ENCODE assay signal across 9 cellular contexts in the genomic region with DNA sequence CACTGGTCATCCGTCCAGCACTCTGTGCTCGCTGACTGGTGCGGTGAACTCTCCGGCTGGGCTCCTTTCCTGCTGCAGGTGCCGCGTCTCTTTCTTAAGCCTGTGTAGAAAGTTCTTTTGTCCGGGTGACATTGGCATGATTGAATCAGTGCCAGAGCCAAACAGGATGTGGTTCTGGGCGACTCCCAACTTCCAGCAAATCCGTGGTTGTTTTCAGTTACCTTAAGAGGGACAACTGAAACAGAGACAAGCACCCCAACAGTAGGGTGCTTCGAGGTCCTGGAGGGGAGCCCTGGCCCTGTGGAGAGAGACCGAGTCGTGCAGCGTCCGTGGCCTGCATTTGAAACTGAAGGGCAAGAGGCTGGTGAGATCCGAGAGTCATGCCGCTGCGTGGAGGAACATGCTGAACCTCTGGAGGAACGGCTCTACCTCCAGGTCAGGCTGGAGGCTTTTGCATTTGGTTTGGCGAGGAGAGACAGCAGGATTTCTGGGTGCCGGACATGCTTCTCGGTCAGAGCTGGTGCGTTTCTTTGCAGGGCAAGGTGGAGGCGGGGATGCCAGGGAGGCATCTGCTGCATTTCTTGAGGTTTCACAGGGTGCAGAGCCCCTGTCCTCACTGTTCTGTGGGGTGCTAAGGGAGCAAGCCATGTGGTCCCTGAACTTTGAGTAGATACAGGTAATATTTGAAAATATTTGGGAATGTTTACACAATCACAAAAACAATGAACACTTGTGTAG. TPM values are rescaled to one million over a fixed set of nuclear protein-coding genes. Genes with fewer than 3 reads are reported as not detected.
DNase-seq lines count a peak whose midpoint lies in the region; ATAC-seq, FAIRE-seq and TF ChIP-seq lines count a peak whose summit lies in the region.
"Had no signal": no experiment of that assay in that cellular context is flagged by ENCODE, and none has a peak within 500 bp of the region (broad histone marks: within the 10 kb centered on the region; RNA-seq: fewer than 3 reads in every experiment).

No MANE protein-coding gene starts in this region.

- H3K9me3 Mint-ChIP-seq in activated CD4-positive, alpha-beta T cell treated with anti-CD3 and anti-CD28 coated beads for 36 hours (ENCODE audit: low read depth), result peaks cover 2% of the 10 kb centered on the region
- H3K9me3 Mint-ChIP-seq: immature natural killer cell had no signal

- no peaks in the 10 kb centered on the region for H3K36me3 ChIP-seq in pancreas

- peak overlapping the region; percentile 51 to 87 (median 72) for H3K27ac ChIP-seq in pancreas

- no peaks in the 10 kb centered on the region for H3K36me3 Mint-ChIP-seq in activated CD4-positive, alpha-beta T cell treated with anti-CD3 and anti-CD28 coated beads for 36 hours (ENCODE audit: low read depth)
- H3K36me3 Mint-ChIP-seq: immature natural killer cell had no signal

- peak; percentile 27 for DNase-seq in COLO668 (lab: John Stamatoyannopoulos, UW; ENCODE audit: unreplicated experiment)
- DNase-seq in NCI-H345 (lab: John Stamatoyannopoulos, UW), result peak; percentile 40
- peak in 4 of 6 donors; percentile 56 to 70 (median 68) for DNase-seq in pancreas
- no peak for DNase-seq in NCI-H526 treated with DMSO at 0.1 percent for 48 hours (lab: John Stamatoyannopoulos, UW)
- no peak for DNase-seq in activated CD4-positive, alpha-beta T cell treated with anti-CD3 and anti-CD28 coated beads for 36 hours
- no peak for DNase-seq in NCI-H2081 treated with DMSO at 0.1 percent for 48 hours (lab: John Stamatoyannopoulos, UW)

- no peaks in the 10 kb centered on the region for H3K4me1 Mint-ChIP-seq in activated CD4-positive, alpha-beta T cell treated with anti-CD3 and anti-CD28 coated beads for 36 hours

- TF ChIP-seq CTCF in pancreas (IDR thresholded peaks at IDR 0.05), result no peak

- peaks cover 86 to 89% (median 87%) of the 10 kb centered on the region in 3 donors for H3K4me1 ChIP-seq in pancreas

- FAIRE-seq in pancreas (lab: Jason Lieb, UNC), result no peak

- H3K27ac Mint-ChIP-seq in activated CD4-positive, alpha-beta T cell treated with anti-CD3 and anti-CD28 coated beads for 36 hours, result no peak overlapping the region

- peak overlapping the region in 2 of 4 donors; percentile 3 to 6 for H3K4me3 ChIP-seq in pancreas

- H3K27me3 Mint-ChIP-seq in activated CD4-positive, alpha-beta T cell treated with anti-CD3 and anti-CD28 coated beads for 36 hours, result no peaks in the 10 kb centered on the region

- POLR2A ChIA-PET in activated CD4-positive, alpha-beta T cell treated with anti-CD3 and anti-CD28 coated beads for 36 hours (lab: Charles Lee), result no interaction called here

- CTCF ChIA-PET in activated CD4-positive, alpha-beta T cell treated with anti-CD3 and anti-CD28 coated beads for 36 hours (lab: Charles Lee), result interaction anchor here (0.6 kb wide), 1 partner anchor 11 kb away, joined by 5 read pairs; no protein-coding TSS in a partner anchor

- H3K4me3 Mint-ChIP-seq in activated CD4-positive, alpha-beta T cell treated with anti-CD3 and anti-CD28 coated beads for 36 hours, result no peak overlapping the region

- no peaks in the 10 kb centered on the region for H3K27me3 ChIP-seq in pancreas

- no peaks in the 10 kb centered on the region for H3K9me3 ChIP-seq in pancreas

- WGBS in pancreas, 2 donors, result 14 to 15% methylated on average over 23 of the region's 23 CpGs

- ATAC-seq in esophagus mucosa, result peak; percentile 54
- peak; percentile 8 to 46 (median 22) for ATAC-seq in pancreas
- ATAC-seq in GM21390 (IDR thresholded peaks at IDR 0.05; ENCODE audit: unreplicated experiment), result no peak
- ATAC-seq in activated CD4-positive, alpha-beta T cell treated with anti-CD3 and anti-CD28 coated beads for 36 hours, result no peak

- intact Hi-C loops in pancreas (cut with DNase I), result no loop called here
- intact Hi-C loops in activated CD4-positive, alpha-beta T cell treated with anti-CD3 and anti-CD28 coated beads for 36 hours (cut with DNase I, micrococcal nuclease), result no loop called here

RNA-seq across cellular contexts. Expression of a gene that starts 26.8 kb away (rescaled TPM):
- total RNA-seq in esophagus mucosa (10.7 TPM), pancreas (10 to 100 TPM; 61.6 to 99.7 (median 64.0) TPM)
- polyA plus RNA-seq in pancreas, result 10 to 100 TPM; 20.5 to 22.1 TPM
- under 1 TPM; 0.21 to 0.32 TPM for total RNA-seq in activated CD4-positive, alpha-beta T cell treated with anti-CD3 and anti-CD28 coated beads for 36 hours

Comparison
In these comparisons a context has a peak if more than half of its experiments do, and no peak if none do; other contexts are left out.
1. DNase-seq: peak in COLO668 (single experiment), NCI-H345 (single experiment) and pancreas (4 of 6); none in NCI-H526 treated with DMSO at 0.1 percent for 48 hours (single experiment), activated CD4-positive, alpha-beta T cell treated with anti-CD3 and anti-CD28 coated beads for 36 hours (single experiment) and NCI-H2081 treated with DMSO at 0.1 percent for 48 hours (single experiment).
2. ATAC-seq: peak in esophagus mucosa (single experiment) and pancreas (4 of 4); none in GM21390 (single experiment) and activated CD4-positive, alpha-beta T cell treated with anti-CD3 and anti-CD28 coated beads for 36 hours (single experiment).